ENCODE assay signal across 22 cellular contexts in the genomic region with DNA sequence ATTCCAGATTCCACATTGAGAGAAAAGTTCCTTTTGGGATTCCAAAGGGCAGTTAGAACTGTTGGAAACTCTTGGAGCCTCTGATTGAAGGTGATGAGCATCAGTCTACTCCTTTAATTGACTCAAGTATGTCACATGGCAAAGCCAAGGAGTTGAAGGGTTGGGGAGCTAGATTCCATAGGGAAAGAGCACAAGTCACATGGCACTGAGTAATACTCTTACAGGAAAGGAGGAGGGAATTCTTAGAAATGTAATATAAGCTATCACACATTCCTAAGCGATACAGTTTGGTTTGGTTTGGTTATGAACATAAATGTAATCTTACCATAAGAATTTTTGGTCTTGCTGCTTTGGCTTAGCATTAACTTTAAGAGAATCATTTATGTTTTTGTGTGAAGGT.
DNase-seq lines count a peak whose midpoint lies in the region.
"Had no signal": no experiment of that assay in that cellular context is flagged by ENCODE, and none has a peak within 500 bp of the region (broad histone marks: within the 10 kb centered on the region; RNA-seq: fewer than 3 reads in every experiment).

No MANE protein-coding gene starts in this region.

- no peaks in the 10 kb centered on the region for H3K27me3 ChIP-seq in HAP-1 (ENCODE audit: low read depth)

- no peaks in the 10 kb centered on the region for H3K9me3 ChIP-seq in HAP-1

- no peak overlapping the region for H3K4me3 ChIP-seq in HAP-1
- H3K4me3 ChIP-seq: skin epidermis had no signal

- in situ Hi-C loops in HAP-1 (cut with MboI; ENCODE audit: low sequenced_read_pairs), result loop anchor here (5.0 to 25.0 kb wide), 3 partner anchors 183 to 373 kb away; no protein-coding TSS in a partner anchor

- H3K36me3 ChIP-seq in HAP-1 (replicated peaks), result peaks cover 10% of the 10 kb centered on the region

- DNase-seq in HCEC 1CT (peak; percentile 75), RKO (ENCODE audit: low spot score) (peak; percentile 32), dedifferentiated amniotic fluid mesenchymal stem cell (ENCODE audit: extremely low spot score) (peak; percentile 31), iris pigment epithelial cell (ENCODE audit: low read depth) (peak; percentile 47), HAP-1 (ENCODE audit: low spot score in 2 of 2) (no peak), DMS53 (lab: John Stamatoyannopoulos, UW) (no peak), medulla oblongata (ENCODE audit: extremely low spot score) (no peak)
- DNase-seq in activated effector memory CD4-positive, alpha-beta T cell treated with Interleukin-2 at 50 U/mL for 16 hours, result no peak
- DNase-seq: activated CD4-positive, alpha-beta T cell treated with anti-CD3 and anti-CD28 coated beads, Interleukin-2, amount 50 U/mL, for 1 hour; activated CD8-positive, alpha-beta memory T cell treated with anti-CD3 and anti-CD28 coated beads, Interleukin-2, amount 10 ng/mL, durations not matched to agents 7 days and 5 days; activated T-cell treated with anti-CD3 and anti-CD28 coated beads, Interleukin-2, amount 50 U/mL, for 72 hours; CD4-positive, alpha-beta memory T cell; cerebellar nuclear complex; GDM1; glutamatergic neuron; Karpas-422; kidney glomerular epithelial cell; mammary epithelial cell; NCI-H1694 treated with DMSO at 0.1 percent for 48 hours; NCI-H526; T-helper 9 cell had no signal

- peaks cover 5% of the 10 kb centered on the region for H3K4me1 ChIP-seq in HAP-1

Comparison
In these comparisons a context has a peak if more than half of its experiments do, and no peak if none do; other contexts are left out.
1. DNase-seq: peak in HCEC 1CT (single experiment), RKO (single experiment), dedifferentiated amniotic fluid mesenchymal stem cell (single experiment) and iris pigment epithelial cell (single experiment); none in activated effector memory CD4-positive, alpha-beta T cell treated with Interleukin-2 at 50 U/mL for 16 hours (single experiment), HAP-1 (0 of 2), DMS53 (single experiment) and medulla oblongata (single experiment).